Comparison of ENCODE assay signal across 18 cellular contexts in the genomic region with DNA sequence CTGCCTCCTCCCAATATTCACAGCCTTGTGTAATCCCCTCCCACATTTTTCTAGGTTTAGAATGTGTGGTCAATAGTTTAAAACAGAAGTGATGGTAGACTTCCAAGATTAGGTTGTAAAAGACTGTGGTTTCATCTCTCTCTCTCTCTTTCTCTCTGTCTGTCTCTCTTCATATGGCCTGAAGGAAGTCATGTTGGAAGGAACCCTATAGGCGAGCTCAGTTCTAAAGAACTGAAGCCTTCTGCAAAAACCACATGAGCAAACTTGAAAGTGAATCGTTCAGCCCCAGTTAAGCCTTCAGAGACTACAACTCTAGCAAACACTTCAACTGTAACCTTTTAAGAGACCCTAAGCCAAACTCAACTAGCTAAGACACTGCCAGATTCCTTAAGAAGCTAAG.
DNase-seq lines count a peak whose midpoint lies in the region; ATAC-seq and TF ChIP-seq lines count a peak whose summit lies in the region.
"Had no signal": no experiment of that assay in that cellular context is flagged by ENCODE, and none has a peak within 500 bp of the region (broad histone marks: within the 10 kb centered on the region; RNA-seq: fewer than 3 reads in every experiment).

No MANE protein-coding gene starts in this region.

- no CpG with 5 or more reads among the region's 2 CpGs for WGBS in trophoblast cell (ENCODE audit: extremely low coverage, insufficient coverage, insufficient read length)

- H3K4ac ChIP-seq in trophoblast cell (ENCODE audit: low read depth, low read length), result no peak overlapping the region

- H3K79me2 ChIP-seq in trophoblast cell (ENCODE audit: control insufficient read depth, insufficient read depth, low read length, poor library complexity), result no peaks in the 10 kb centered on the region

- no peak overlapping the region for H2BK120ac ChIP-seq in trophoblast cell (ENCODE audit: insufficient read depth, low read length, poor library complexity)

- H3K4me1 ChIP-seq in Caco-2 (0 out of 2 replicates have a peak, but pooled peaks cover 15% of the 10 kb centered on the region), trophoblast cell (ENCODE audit: control insufficient read depth in 1 of 2, insufficient read depth in 2 of 2, low read length in 2 of 2) (no peaks in the 10 kb centered on the region)
- H3K4me1 ChIP-seq: BE2C had no signal

- no peak overlapping the region for H4K91ac ChIP-seq in trophoblast cell (ENCODE audit: low read depth, low read length)

- H2AK5ac ChIP-seq in trophoblast cell (ENCODE audit: low read length), result no peak overlapping the region

- no peak overlapping the region for H3K4me2 ChIP-seq in trophoblast cell (ENCODE audit: low read length)
- H3K4me2 ChIP-seq: KMS-11 had no signal

- H4K12ac ChIP-seq in trophoblast cell (ENCODE audit: low read depth, low read length), result no peak overlapping the region

- intact Hi-C loops in Caco-2 (cut with micrococcal nuclease; ENCODE audit: unreplicated experiment), result no loop called here

- H3K23ac ChIP-seq in trophoblast cell (ENCODE audit: low read length), result no peak overlapping the region

- H3K9me3 ChIP-seq in Caco-2 (no peaks in the 10 kb centered on the region; the same call in 1 of the 2 replicates), trophoblast cell (ENCODE audit: insufficient read depth, low read depth, low read length) (peaks cover 2% of the 10 kb centered on the region)
- H3K9me3 ChIP-seq: BE2C had no signal

- no peak overlapping the region for H3K4me3 ChIP-seq in Caco-2 (ENCODE audit: low read depth, low read length)
- H3K4me3 ChIP-seq in GM12865 (ENCODE audit: low read depth, low read length), result no peak overlapping the region
- no peak overlapping the region for H3K4me3 ChIP-seq in trophoblast cell (ENCODE audit: low read depth, low read length)

- no peaks in the 10 kb centered on the region for H3K27me3 ChIP-seq in Caco-2 (replicated peaks; ENCODE audit: control insufficient read depth, insufficient read depth, low read length)
- H3K27me3 ChIP-seq in trophoblast cell (ENCODE audit: insufficient read depth, low read length), result no peaks in the 10 kb centered on the region
- H3K27me3 ChIP-seq: BE2C had no signal

- no peak overlapping the region for H2BK12ac ChIP-seq in trophoblast cell (ENCODE audit: low read length)

- peak; percentile 73 for ATAC-seq in HG03520 (IDR thresholded peaks at IDR 0.05; ENCODE audit: unreplicated experiment)
- ATAC-seq in activated T-helper 17 cell treated with anti-CD3 and anti-CD28 coated beads, Interleukin-2, amount 50 U/mL, for 72 hours (replicated peaks), result peak; percentile 72

- H3K27me3 Mint-ChIP-seq in Caco-2 (ENCODE audit: insufficient read depth, unreplicated experiment), result no peaks in the 10 kb centered on the region
- H3K27me3 Mint-ChIP-seq in activated T-helper 17 cell treated with anti-CD3 and anti-CD28 coated beads, Interleukin-2, amount 50 U/mL, for 72 hours, result no peaks in the 10 kb centered on the region
- no peaks in the 10 kb centered on the region for H3K27me3 Mint-ChIP-seq in progenitor cell of endocrine pancreas
- H3K27me3 Mint-ChIP-seq: CD4-positive, CD25-positive, alpha-beta regulatory T cell; CD8-positive, alpha-beta memory T cell had no signal

- no peak overlapping the region for H2BK5ac ChIP-seq in trophoblast cell (ENCODE audit: low read depth, low read length, poor library complexity)

- H3K4me1 Mint-ChIP-seq in Caco-2 (ENCODE audit: low read depth, unreplicated experiment) (peaks cover 20% of the 10 kb centered on the region), progenitor cell of endocrine pancreas (ENCODE audit: low read depth) (no peaks in the 10 kb centered on the region)
- H3K4me1 Mint-ChIP-seq in activated T-helper 17 cell treated with anti-CD3 and anti-CD28 coated beads, Interleukin-2, amount 50 U/mL, for 72 hours, result peaks cover 10% of the 10 kb centered on the region
- H3K4me1 Mint-ChIP-seq: CD4-positive, CD25-positive, alpha-beta regulatory T cell; CD8-positive, alpha-beta memory T cell had no signal

- CTCF ChIA-PET in Caco-2 (lab: Charles Lee), result interaction anchor here (0.7 to 1.5 kb wide), 2 partner anchors 144 to 869 kb away, joined by 3 to 6 read pairs; no protein-coding TSS in a partner anchor

- no peaks in the 10 kb centered on the region for H3K79me1 ChIP-seq in trophoblast cell (ENCODE audit: low read length)

- no peak overlapping the region for H3K4me3 Mint-ChIP-seq in Caco-2 (ENCODE audit: unreplicated experiment)
- peak overlapping the region; percentile 43 for H3K4me3 Mint-ChIP-seq in activated T-helper 17 cell treated with anti-CD3 and anti-CD28 coated beads, Interleukin-2, amount 50 U/mL, for 72 hours
- H3K4me3 Mint-ChIP-seq in progenitor cell of endocrine pancreas (ENCODE audit: low read depth), result no peak overlapping the region
- H3K4me3 Mint-ChIP-seq: CD4-positive, CD25-positive, alpha-beta regulatory T cell; CD8-positive, alpha-beta memory T cell; H9 had no signal

- H3K18ac ChIP-seq in trophoblast cell (ENCODE audit: low read length), result no peak overlapping the region

- H3K36me3 Mint-ChIP-seq in Caco-2 (ENCODE audit: insufficient read depth, unreplicated experiment), result no peaks in the 10 kb centered on the region
- no peaks in the 10 kb centered on the region for H3K36me3 Mint-ChIP-seq in activated T-helper 17 cell treated with anti-CD3 and anti-CD28 coated beads, Interleukin-2, amount 50 U/mL, for 72 hours (ENCODE audit: low read depth)
- no peaks in the 10 kb centered on the region for H3K36me3 Mint-ChIP-seq in progenitor cell of endocrine pancreas (ENCODE audit: insufficient read depth)
- H3K36me3 Mint-ChIP-seq: CD4-positive, CD25-positive, alpha-beta regulatory T cell; CD8-positive, alpha-beta memory T cell had no signal

- H2AFZ ChIP-seq in trophoblast cell (ENCODE audit: insufficient read depth, low read length, poor library complexity), result no peak overlapping the region

- no peak overlapping the region for H3K27ac ChIP-seq in trophoblast cell (ENCODE audit: low read depth, low read length)
- H3K27ac ChIP-seq: KMS-11 had no signal

- H3K14ac ChIP-seq in trophoblast cell (ENCODE audit: low read length), result no peak overlapping the region

- BruUV-seq in Caco-2 (replicated peaks; lab: Mats Ljungman, UMichigan), result no TSS peak

- H4K8ac ChIP-seq in trophoblast cell (ENCODE audit: low read depth, low read length), result no peak overlapping the region

- H3K9me3 Mint-ChIP-seq in Caco-2 (ENCODE audit: unreplicated experiment) (peaks cover 31% of the 10 kb centered on the region), progenitor cell of endocrine pancreas (ENCODE audit: low read depth) (no peaks in the 10 kb centered on the region)
- peaks cover 9% of the 10 kb centered on the region for H3K9me3 Mint-ChIP-seq in activated T-helper 17 cell treated with anti-CD3 and anti-CD28 coated beads, Interleukin-2, amount 50 U/mL, for 72 hours
- H3K9me3 Mint-ChIP-seq: H9 had no signal

- no peak for TF ChIP-seq CTCF in Caco-2 (IDR thresholded peaks at IDR 0.05; ENCODE audit: insufficient read depth in 1 of 2, low read depth in 1 of 2, low read length in 1 of 2, severe bottlenecking in 1 of 2, unreplicated experiment in 1 of 2)
- TF ChIP-seq CTCF in GM12865 (IDR thresholded peaks at IDR 0.05; ENCODE audit: insufficient read depth, low read depth, low read length, missing control alignments), result no peak
- TF ChIP-seq CTCF in progenitor cell of endocrine pancreas (IDR thresholded peaks at IDR 0.05; ENCODE audit: unreplicated experiment), result no peak

- H3K27ac Mint-ChIP-seq in Caco-2 (ENCODE audit: unreplicated experiment), result peak overlapping the region; percentile 8
- H3K27ac Mint-ChIP-seq in activated T-helper 17 cell treated with anti-CD3 and anti-CD28 coated beads, Interleukin-2, amount 50 U/mL, for 72 hours, result peak overlapping the region; percentile 70
- no peak overlapping the region for H3K27ac Mint-ChIP-seq in progenitor cell of endocrine pancreas
- H3K27ac Mint-ChIP-seq: CD4-positive, CD25-positive, alpha-beta regulatory T cell; CD8-positive, alpha-beta memory T cell; H9 had no signal

- POLR2A ChIA-PET in Caco-2 (lab: Charles Lee), result no interaction called here

- DNase-seq in Caco-2 (no peak), GM12865 (ENCODE audit: low read depth) (peak; percentile 6), progenitor cell of endocrine pancreas (ENCODE audit: low spot score, unreplicated experiment) (no peak), NCI-H187 treated with DMSO at 0.1 percent for 48 hours (lab: John Stamatoyannopoulos, UW) (no peak), trophoblast cell (no peak)
- DNase-seq: ACHN; BE2C; C1 segment of cervical spinal cord; CD4-positive, CD25-positive, alpha-beta regulatory T cell; CD8-positive, alpha-beta memory T cell; COR-L47; DMS153; DMS79 treated with DMSO at 0.1 percent for 48 hours; GF-D8; H9 had no signal

- H3K36me3 ChIP-seq in Caco-2 (ENCODE audit: control insufficient read depth, insufficient read depth, low read length) (no peaks in the 10 kb centered on the region), trophoblast cell (ENCODE audit: control insufficient read depth in 1 of 2, insufficient read depth in 2 of 2, low read length in 2 of 2) (no peaks in the 10 kb centered on the region)
- H3K36me3 ChIP-seq: BE2C had no signal

- no peak overlapping the region for H3K9ac ChIP-seq in trophoblast cell (ENCODE audit: low read length)
- H3K9ac ChIP-seq: KMS-11 had no signal
